1 cellular context compared by ENCODE assay signal in genomic region chr6:15218401-15218800, GRCh38.
TF ChIP-seq lines count a peak whose summit lies in the region.

No MANE protein-coding gene starts in this region.

TF ChIP-seq in GM23338, 12 proteins besides CTCF, POLR2A, EP300 and RAD21:
- TF ChIP-seq ZNF462 (CRISPR knock-in tag; IDR thresholded peaks at IDR 0.05) (no peak), CREB1 (CRISPR knock-in tag; IDR thresholded peaks at IDR 0.05; ENCODE audit: low read depth) (no peak), EZH2phosphoT487 (IDR thresholded peaks at IDR 0.05; ENCODE audit: unreplicated experiment) (no peak), NANOG (IDR thresholded peaks at IDR 0.05; ENCODE audit: borderline replicate concordance) (no peak)
